13 cellular contexts compared by ENCODE assay signal in genomic region chr7:16915405-16915804, GRCh38. TPM values are rescaled to one million over a fixed set of nuclear protein-coding genes. Genes with fewer than 3 reads are reported as not detected.
A peak's percentile ranks its signal among the peaks of the same experiment; 100 is the strongest.
DNase-seq lines count a peak whose midpoint lies in the region; ATAC-seq and TF ChIP-seq lines count a peak whose summit lies in the region.
"Had no signal": no experiment of that assay in that cellular context is flagged by ENCODE, and none has a peak within 500 bp of the region (broad histone marks: within the 10 kb centered on the region; RNA-seq: fewer than 3 reads in every experiment).

No MANE protein-coding gene starts in this region.

- TF ChIP-seq CTCF in fibroblast of the aortic adventitia (IDR thresholded peaks at IDR 0.05; ENCODE audit: insufficient read depth, low read length): no peak
- no peak for TF ChIP-seq CTCF in type B pancreatic cell (conservative IDR thresholded peaks at IDR 0.05)

- H3K4me3 ChIP-seq in SJSA1: no peak overlapping the region
- no peak overlapping the region for H3K4me3 ChIP-seq in fibroblast of the aortic adventitia (ENCODE audit: low read depth, low read length)
- H3K4me3 ChIP-seq: BLaER1 treated with 17β-estradiol and CSF1 and Interleukin-3, amounts not matched to agents 10 nM and 100 nM had no signal

- H3K27me3 Mint-ChIP-seq in activated T-cell treated with anti-CD3 and anti-CD28 coated beads, Interleukin-2, amount 50 U/mL, for 72 hours (ENCODE audit: low read depth): peaks cover 8% of the 10 kb centered on the region
- H3K27me3 Mint-ChIP-seq in activated T-cell treated with anti-CD3 and anti-CD28 coated beads, Interleukin-2, amount 50 U/mL, for 24 hours: no peaks in the 10 kb centered on the region
- no peaks in the 10 kb centered on the region for H3K27me3 Mint-ChIP-seq in type B pancreatic cell

- no peaks in the 10 kb centered on the region for H3K27me3 ChIP-seq in SJSA1 (replicated peaks)
- H3K27me3 ChIP-seq: BLaER1 treated with 17β-estradiol and CSF1 and Interleukin-3, amounts not matched to agents 10 nM and 100 nM had no signal

- H3K36me3 ChIP-seq in SJSA1: no peaks in the 10 kb centered on the region
- H3K36me3 ChIP-seq: BLaER1 treated with 17β-estradiol and CSF1 and Interleukin-3, amounts not matched to agents 10 nM and 100 nM had no signal

- H3K9me3 Mint-ChIP-seq in activated T-cell treated with anti-CD3 and anti-CD28 coated beads, Interleukin-2, amount 50 U/mL, for 72 hours: peaks cover 0 to 1% of the 10 kb centered on the region in 2 donors
- no peaks in the 10 kb centered on the region for H3K9me3 Mint-ChIP-seq in activated T-cell treated with anti-CD3 and anti-CD28 coated beads, Interleukin-2, amount 50 U/mL, for 24 hours
- H3K9me3 Mint-ChIP-seq in type B pancreatic cell: peaks cover 19% of the 10 kb centered on the region

- H3K9me3 ChIP-seq in SJSA1 (replicated peaks): no peaks in the 10 kb centered on the region

- H3K36me3 Mint-ChIP-seq in activated T-cell treated with anti-CD3 and anti-CD28 coated beads, Interleukin-2, amount 50 U/mL, for 72 hours (ENCODE audit: insufficient read depth in 2 of 2): peaks cover 0 to 1% of the 10 kb centered on the region in 2 donors
- no peaks in the 10 kb centered on the region for H3K36me3 Mint-ChIP-seq in activated T-cell treated with anti-CD3 and anti-CD28 coated beads, Interleukin-2, amount 50 U/mL, for 24 hours (ENCODE audit: low read depth)
- no peaks in the 10 kb centered on the region for H3K36me3 Mint-ChIP-seq in type B pancreatic cell

- H3K4me1 Mint-ChIP-seq in activated T-cell treated with anti-CD3 and anti-CD28 coated beads, Interleukin-2, amount 50 U/mL, for 72 hours (ENCODE audit: low read depth): peaks cover 19% of the 10 kb centered on the region
- H3K4me1 Mint-ChIP-seq in activated T-cell treated with anti-CD3 and anti-CD28 coated beads, Interleukin-2, amount 50 U/mL, for 24 hours (ENCODE audit: low read depth): peaks cover 10% of the 10 kb centered on the region
- peaks cover 21% of the 10 kb centered on the region for H3K4me1 Mint-ChIP-seq in type B pancreatic cell (ENCODE audit: unreplicated experiment)

- H3K27ac Mint-ChIP-seq in activated T-cell treated with anti-CD3 and anti-CD28 coated beads, Interleukin-2, amount 50 U/mL, for 72 hours: no peak overlapping the region
- H3K27ac Mint-ChIP-seq in activated T-cell treated with anti-CD3 and anti-CD28 coated beads, Interleukin-2, amount 50 U/mL, for 24 hours: no peak overlapping the region
- H3K27ac Mint-ChIP-seq in type B pancreatic cell: peak overlapping the region; percentile 48
- H3K27ac Mint-ChIP-seq: stimulated activated memory B cell treated with anti-CD40 and anti-IgM and Interleukin-4, amounts not matched to agents 10 μg/mL and 1 μg/mL and 100 μg/mL, for 72 hours had no signal

- peak in 1 of 2 donors; percentile 19 for DNase-seq in activated T-cell treated with anti-CD3 and anti-CD28 coated beads, Interleukin-2, amount 50 U/mL, for 72 hours
- DNase-seq in activated T-cell treated with anti-CD3 and anti-CD28 coated beads, Interleukin-2, amount 50 U/mL, for 24 hours: no peak
- DNase-seq in SJSA1 (ENCODE audit: low read depth in 1 of 2, low spot score in 2 of 2) (peak; percentile 73 to 84), fibroblast of the aortic adventitia (ENCODE audit: low read depth) (peak; percentile 76), type B pancreatic cell (ENCODE audit: extremely low spot score, unreplicated experiment) (no peak), KG1 (lab: John Stamatoyannopoulos, UW) (no peak), DMS79 (lab: John Stamatoyannopoulos, UW) (no peak), substantia nigra (lab: John Stamatoyannopoulos, UW) (no peak)
- DNase-seq: activated naive CD4-positive, alpha-beta T cell treated with anti-CD3 and anti-CD28 coated beads, Interleukin-2, amount 50 U/mL, for 16 hours; NCI-H1105 treated with DMSO at 0.1 percent for 48 hours had no signal

- peak overlapping the region in 1 of 2 donors; percentile 46 for H3K4me3 Mint-ChIP-seq in activated T-cell treated with anti-CD3 and anti-CD28 coated beads, Interleukin-2, amount 50 U/mL, for 72 hours
- no peak overlapping the region for H3K4me3 Mint-ChIP-seq in activated T-cell treated with anti-CD3 and anti-CD28 coated beads, Interleukin-2, amount 50 U/mL, for 24 hours
- no peak overlapping the region for H3K4me3 Mint-ChIP-seq in type B pancreatic cell
- H3K4me3 Mint-ChIP-seq: stimulated activated memory B cell treated with anti-CD40 and anti-IgM and Interleukin-4, amounts not matched to agents 10 μg/mL and 1 μg/mL and 100 μg/mL, for 72 hours had no signal

- peaks cover 34% of the 10 kb centered on the region for H3K4me1 ChIP-seq in SJSA1 (replicated peaks)

- ATAC-seq in activated T-cell treated with anti-CD3 and anti-CD28 coated beads, Interleukin-2, amount 50 U/mL, for 72 hours (replicated peaks in 1 of 2): peak; percentile 71 to 92
- ATAC-seq: stimulated activated memory B cell treated with anti-CD40 and anti-IgM and Interleukin-4, amounts not matched to agents 10 μg/mL and 1 μg/mL and 100 μg/mL, for 72 hours had no signal

- H3K27ac ChIP-seq in SJSA1 (peak overlapping the region; percentile 62), substantia nigra (ENCODE audit: low read depth, low read length, poor library complexity, severe bottlenecking) (no peak overlapping the region)
- H3K27ac ChIP-seq: BLaER1 treated with 17β-estradiol and CSF1 and Interleukin-3, amounts not matched to agents 10 nM and 100 nM had no signal

RNA-seq across cellular contexts. Expression of gene AGR3, which starts 33.6 kb away (rescaled TPM):
- total RNA-seq in activated T-cell treated with anti-CD3 and anti-CD28 coated beads, Interleukin-2, amount 50 U/mL, for 72 hours: not detected
- total RNA-seq in SJSA1 (2014; rRNA removed; shearing (Covaris generic)): not detected in 2 replicates
- total RNA-seq in fibroblast of the aortic adventitia (ENCODE audit: low replicate concordance) (not detected in 2 replicates), type B pancreatic cell (ENCODE audit: low replicate concordance) (5.2 and 10.4 TPM in 2 replicates)
- total RNA-seq: epithelial cell of proximal tubule had no signal

Comparison
In these comparisons a context has a peak if more than half of its experiments do, and no peak if none do; other contexts are left out.
1. DNase-seq: peak in SJSA1 (2 of 2) and fibroblast of the aortic adventitia (single experiment); none in activated T-cell treated with anti-CD3 and anti-CD28 coated beads, Interleukin-2, amount 50 U/mL, for 24 hours (single experiment), type B pancreatic cell (single experiment), KG1 (single experiment), DMS79 (single experiment) and substantia nigra (0 of 49).